In the genomic region with DNA sequence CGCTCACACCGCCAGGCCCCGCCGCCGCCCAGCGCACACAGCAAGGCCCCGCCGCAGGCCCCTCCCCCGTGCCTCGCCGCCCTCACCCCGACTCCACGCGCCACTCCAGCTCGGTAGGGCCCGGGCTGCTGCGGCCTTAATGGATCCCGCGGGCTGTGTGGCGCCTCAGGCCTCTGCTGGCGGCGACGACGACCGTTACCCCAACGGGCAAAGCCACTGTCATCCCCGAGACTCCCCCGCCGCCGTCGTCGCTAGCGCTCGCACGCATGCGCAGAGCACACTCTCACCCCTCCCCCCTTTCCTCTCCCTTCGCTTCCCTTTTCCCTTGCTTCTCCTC, we compare ENCODE assay signal across 1 cellular context.
TF ChIP-seq lines count a peak whose summit lies in the region.

A gene with protein sequence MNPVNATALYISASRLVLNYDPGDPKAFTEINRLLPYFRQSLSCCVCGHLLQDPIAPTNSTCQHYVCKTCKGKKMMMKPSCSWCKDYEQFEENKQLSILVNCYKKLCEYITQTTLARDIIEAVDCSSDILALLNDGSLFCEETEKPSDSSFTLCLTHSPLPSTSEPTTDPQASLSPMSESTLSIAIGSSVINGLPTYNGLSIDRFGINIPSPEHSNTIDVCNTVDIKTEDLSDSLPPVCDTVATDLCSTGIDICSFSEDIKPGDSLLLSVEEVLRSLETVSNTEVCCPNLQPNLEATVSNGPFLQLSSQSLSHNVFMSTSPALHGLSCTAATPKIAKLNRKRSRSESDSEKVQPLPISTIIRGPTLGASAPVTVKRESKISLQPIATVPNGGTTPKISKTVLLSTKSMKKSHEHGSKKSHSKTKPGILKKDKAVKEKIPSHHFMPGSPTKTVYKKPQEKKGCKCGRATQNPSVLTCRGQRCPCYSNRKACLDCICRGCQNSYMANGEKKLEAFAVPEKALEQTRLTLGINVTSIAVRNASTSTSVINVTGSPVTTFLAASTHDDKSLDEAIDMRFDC (minus strand): TSS at position 272 of the 337 bp plus-strand sequence. CDS start 1,222 bp downstream, outside the sequence.

TF ChIP-seq in GM12878, 131 proteins besides CTCF, POLR2A, EP300 and RAD21 (continued from another document):
- TF ChIP-seq, protein P1, sequence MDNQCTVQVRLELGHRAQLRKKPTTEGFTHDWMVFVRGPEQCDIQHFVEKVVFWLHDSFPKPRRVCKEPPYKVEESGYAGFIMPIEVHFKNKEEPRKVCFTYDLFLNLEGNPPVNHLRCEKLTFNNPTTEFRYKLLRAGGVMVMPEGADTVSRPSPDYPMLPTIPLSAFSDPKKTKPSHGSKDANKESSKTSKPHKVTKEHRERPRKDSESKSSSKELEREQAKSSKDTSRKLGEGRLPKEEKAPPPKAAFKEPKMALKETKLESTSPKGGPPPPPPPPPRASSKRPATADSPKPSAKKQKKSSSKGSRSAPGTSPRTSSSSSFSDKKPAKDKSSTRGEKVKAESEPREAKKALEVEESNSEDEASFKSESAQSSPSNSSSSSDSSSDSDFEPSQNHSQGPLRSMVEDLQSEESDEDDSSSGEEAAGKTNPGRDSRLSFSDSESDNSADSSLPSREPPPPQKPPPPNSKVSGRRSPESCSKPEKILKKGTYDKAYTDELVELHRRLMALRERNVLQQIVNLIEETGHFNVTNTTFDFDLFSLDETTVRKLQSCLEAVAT (IDR thresholded peaks at IDR 0.05): peak; percentile 62
- TF ChIP-seq, protein P2, sequence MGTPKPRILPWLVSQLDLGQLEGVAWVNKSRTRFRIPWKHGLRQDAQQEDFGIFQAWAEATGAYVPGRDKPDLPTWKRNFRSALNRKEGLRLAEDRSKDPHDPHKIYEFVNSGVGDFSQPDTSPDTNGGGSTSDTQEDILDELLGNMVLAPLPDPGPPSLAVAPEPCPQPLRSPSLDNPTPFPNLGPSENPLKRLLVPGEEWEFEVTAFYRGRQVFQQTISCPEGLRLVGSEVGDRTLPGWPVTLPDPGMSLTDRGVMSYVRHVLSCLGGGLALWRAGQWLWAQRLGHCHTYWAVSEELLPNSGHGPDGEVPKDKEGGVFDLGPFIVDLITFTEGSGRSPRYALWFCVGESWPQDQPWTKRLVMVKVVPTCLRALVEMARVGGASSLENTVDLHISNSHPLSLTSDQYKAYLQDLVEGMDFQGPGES (IDR thresholded peaks at IDR 0.05): no peak
- no peak for TF ChIP-seq HCFC1 (IDR thresholded peaks at IDR 0.05; ENCODE audit: low read length)
- TF ChIP-seq, protein P3, sequence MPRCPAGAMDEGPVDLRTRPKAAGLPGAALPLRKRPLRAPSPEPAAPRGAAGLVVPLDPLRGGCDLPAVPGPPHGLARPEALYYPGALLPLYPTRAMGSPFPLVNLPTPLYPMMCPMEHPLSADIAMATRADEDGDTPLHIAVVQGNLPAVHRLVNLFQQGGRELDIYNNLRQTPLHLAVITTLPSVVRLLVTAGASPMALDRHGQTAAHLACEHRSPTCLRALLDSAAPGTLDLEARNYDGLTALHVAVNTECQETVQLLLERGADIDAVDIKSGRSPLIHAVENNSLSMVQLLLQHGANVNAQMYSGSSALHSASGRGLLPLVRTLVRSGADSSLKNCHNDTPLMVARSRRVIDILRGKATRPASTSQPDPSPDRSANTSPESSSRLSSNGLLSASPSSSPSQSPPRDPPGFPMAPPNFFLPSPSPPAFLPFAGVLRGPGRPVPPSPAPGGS (IDR thresholded peaks at IDR 0.05; ENCODE audit: borderline replicate concordance, insufficient read depth, low read depth, low read length, poor library complexity, severe bottlenecking): no peak
- no peak for TF ChIP-seq KLF5 (IDR thresholded peaks at IDR 0.05; ENCODE audit: partially characterized antibody)
- TF ChIP-seq ATF7 (IDR thresholded peaks at IDR 0.05; ENCODE audit: low read depth): no peak
- TF ChIP-seq PAX8 (IDR thresholded peaks at IDR 0.05): no peak
- TF ChIP-seq DPF2 (IDR thresholded peaks at IDR 0.05): peak; percentile 21; the same call in 1 of the 2 replicates
- TF ChIP-seq MTA3 (IDR thresholded peaks at IDR 0.05; ENCODE audit: borderline replicate concordance, low read length): no peak
- no peak for TF ChIP-seq EZH2 (IDR thresholded peaks at IDR 0.05; ENCODE audit: borderline replicate concordance, control insufficient read depth, low read depth, low read length)
- TF ChIP-seq CHD2 (IDR thresholded peaks at IDR 0.05; ENCODE audit: borderline replicate concordance, low read depth, low read length): peak; percentile 79
- TF ChIP-seq CBFB (IDR thresholded peaks at IDR 0.05; ENCODE audit: low read depth): no peak
- TF ChIP-seq PML (IDR thresholded peaks at IDR 0.05; ENCODE audit: low read length): peak; percentile 21; the same call in 1 of the 2 replicates
- TF ChIP-seq, protein P4, sequence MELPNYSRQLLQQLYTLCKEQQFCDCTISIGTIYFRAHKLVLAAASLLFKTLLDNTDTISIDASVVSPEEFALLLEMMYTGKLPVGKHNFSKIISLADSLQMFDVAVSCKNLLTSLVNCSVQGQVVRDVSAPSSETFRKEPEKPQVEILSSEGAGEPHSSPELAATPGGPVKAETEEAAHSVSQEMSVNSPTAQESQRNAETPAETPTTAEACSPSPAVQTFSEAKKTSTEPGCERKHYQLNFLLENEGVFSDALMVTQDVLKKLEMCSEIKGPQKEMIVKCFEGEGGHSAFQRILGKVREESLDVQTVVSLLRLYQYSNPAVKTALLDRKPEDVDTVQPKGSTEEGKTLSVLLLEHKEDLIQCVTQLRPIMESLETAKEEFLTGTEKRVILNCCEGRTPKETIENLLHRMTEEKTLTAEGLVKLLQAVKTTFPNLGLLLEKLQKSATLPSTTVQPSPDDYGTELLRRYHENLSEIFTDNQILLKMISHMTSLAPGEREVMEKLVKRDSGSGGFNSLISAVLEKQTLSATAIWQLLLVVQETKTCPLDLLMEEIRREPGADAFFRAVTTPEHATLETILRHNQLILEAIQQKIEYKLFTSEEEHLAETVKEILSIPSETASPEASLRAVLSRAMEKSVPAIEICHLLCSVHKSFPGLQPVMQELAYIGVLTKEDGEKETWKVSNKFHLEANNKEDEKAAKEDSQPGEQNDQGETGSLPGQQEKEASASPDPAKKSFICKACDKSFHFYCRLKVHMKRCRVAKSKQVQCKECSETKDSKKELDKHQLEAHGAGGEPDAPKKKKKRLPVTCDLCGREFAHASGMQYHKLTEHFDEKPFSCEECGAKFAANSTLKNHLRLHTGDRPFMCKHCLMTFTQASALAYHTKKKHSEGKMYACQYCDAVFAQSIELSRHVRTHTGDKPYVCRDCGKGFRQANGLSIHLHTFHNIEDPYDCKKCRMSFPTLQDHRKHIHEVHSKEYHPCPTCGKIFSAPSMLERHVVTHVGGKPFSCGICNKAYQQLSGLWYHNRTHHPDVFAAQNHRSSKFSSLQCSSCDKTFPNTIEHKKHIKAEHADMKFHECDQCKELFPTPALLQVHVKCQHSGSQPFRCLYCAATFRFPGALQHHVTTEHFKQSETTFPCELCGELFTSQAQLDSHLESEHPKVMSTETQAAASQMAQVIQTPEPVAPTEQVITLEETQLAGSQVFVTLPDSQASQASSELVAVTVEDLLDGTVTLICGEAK (IDR thresholded peaks at IDR 0.05; ENCODE audit: borderline replicate concordance): no peak
- TF ChIP-seq, protein P5, sequence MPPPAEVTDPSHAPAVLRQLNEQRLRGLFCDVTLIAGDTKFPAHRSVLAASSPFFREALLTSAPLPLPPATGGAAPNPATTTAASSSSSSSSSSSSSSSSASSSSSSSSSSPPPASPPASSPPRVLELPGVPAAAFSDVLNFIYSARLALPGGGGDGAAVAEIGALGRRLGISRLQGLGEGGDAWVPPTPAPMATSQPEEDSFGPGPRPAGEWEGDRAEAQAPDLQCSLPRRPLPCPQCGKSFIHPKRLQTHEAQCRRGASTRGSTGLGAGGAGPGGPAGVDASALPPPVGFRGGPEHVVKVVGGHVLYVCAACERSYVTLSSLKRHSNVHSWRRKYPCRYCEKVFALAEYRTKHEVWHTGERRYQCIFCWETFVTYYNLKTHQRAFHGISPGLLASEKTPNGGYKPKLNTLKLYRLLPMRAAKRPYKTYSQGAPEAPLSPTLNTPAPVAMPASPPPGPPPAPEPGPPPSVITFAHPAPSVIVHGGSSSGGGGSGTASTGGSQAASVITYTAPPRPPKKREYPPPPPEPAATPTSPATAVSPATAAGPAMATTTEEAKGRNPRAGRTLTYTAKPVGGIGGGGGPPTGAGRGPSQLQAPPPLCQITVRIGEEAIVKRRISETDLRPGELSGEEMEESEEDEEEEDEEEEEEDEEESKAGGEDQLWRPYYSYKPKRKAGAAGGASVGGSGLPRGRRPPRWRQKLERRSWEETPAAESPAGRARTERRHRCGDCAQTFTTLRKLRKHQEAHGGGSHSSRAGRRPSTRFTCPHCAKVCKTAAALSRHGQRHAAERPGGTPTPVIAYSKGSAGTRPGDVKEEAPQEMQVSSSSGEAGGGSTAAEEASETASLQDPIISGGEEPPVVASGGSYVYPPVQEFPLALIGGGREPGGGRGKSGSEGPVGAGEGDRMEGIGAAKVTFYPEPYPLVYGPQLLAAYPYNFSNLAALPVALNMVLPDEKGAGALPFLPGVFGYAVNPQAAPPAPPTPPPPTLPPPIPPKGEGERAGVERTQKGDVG (CRISPR knock-in tag; IDR thresholded peaks at IDR 0.05): peak; percentile 56; the same call in 1 of the 2 replicates
- TF ChIP-seq PAX5 (IDR thresholded peaks at IDR 0.05; ENCODE audit: borderline replicate concordance, low read depth, low read length): peak; percentile 17; the same call in 1 of the 2 replicates
- TF ChIP-seq SPI1 (IDR thresholded peaks at IDR 0.05; ENCODE audit: borderline replicate concordance, insufficient read depth, low read depth, low read length): peak; percentile 70; the same call in 1 of the 2 replicates
- TF ChIP-seq, protein P6, sequence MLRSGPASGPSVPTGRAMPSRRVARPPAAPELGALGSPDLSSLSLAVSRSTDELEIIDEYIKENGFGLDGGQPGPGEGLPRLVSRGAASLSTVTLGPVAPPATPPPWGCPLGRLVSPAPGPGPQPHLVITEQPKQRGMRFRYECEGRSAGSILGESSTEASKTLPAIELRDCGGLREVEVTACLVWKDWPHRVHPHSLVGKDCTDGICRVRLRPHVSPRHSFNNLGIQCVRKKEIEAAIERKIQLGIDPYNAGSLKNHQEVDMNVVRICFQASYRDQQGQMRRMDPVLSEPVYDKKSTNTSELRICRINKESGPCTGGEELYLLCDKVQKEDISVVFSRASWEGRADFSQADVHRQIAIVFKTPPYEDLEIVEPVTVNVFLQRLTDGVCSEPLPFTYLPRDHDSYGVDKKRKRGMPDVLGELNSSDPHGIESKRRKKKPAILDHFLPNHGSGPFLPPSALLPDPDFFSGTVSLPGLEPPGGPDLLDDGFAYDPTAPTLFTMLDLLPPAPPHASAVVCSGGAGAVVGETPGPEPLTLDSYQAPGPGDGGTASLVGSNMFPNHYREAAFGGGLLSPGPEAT (IDR thresholded peaks at IDR 0.05; ENCODE audit: low read depth): peak; percentile 91; the same call in 1 of the 2 replicates
- TF ChIP-seq STAT1 (conservative IDR thresholded peaks at IDR 0.05): 0 out of 2 replicates have a peak, but pooled peaks have one; percentile 15
- no peak for TF ChIP-seq FOS (IDR thresholded peaks at IDR 0.05; ENCODE audit: borderline replicate concordance, extremely low read depth, insufficient read length)
- TF ChIP-seq POLR2AphosphoS5 (IDR thresholded peaks at IDR 0.05; ENCODE audit: low read length): peak; percentile 81
- TF ChIP-seq MXI1 (IDR thresholded peaks at IDR 0.05; ENCODE audit: low read depth, low read length): 0 out of 2 replicates have a peak, but pooled peaks have one; percentile 2
- no peak; the same call in 1 of the 2 replicates for TF ChIP-seq HDGF (IDR thresholded peaks at IDR 0.05)
- no peak for TF ChIP-seq IRF4 (IDR thresholded peaks at IDR 0.05; ENCODE audit: low read depth, low read length)
- TF ChIP-seq KAT2A (conservative IDR thresholded peaks at IDR 0.05; ENCODE audit: control insufficient read depth, low read depth, low read length): no peak
- peak; percentile 19; the same call in 1 of the 2 replicates for TF ChIP-seq ZBED1 (IDR thresholded peaks at IDR 0.05; ENCODE audit: borderline replicate concordance)
- TF ChIP-seq BACH1 (IDR thresholded peaks at IDR 0.05; ENCODE audit: borderline replicate concordance): no peak; the same call in 1 of the 2 replicates
- TF ChIP-seq YY1 (IDR thresholded peaks at IDR 0.05; ENCODE audit: low read depth, low read length): no peak
- no peak for TF ChIP-seq TARDBP (IDR thresholded peaks at IDR 0.05; ENCODE audit: borderline replicate concordance)
- TF ChIP-seq EGR1 (IDR thresholded peaks at IDR 0.05; ENCODE audit: borderline replicate concordance in 1 of 2, low read depth in 2 of 2, low read length in 2 of 2): no peak; a peak in 1 of 3 replicates
- no peak for TF ChIP-seq GATAD2B (conservative IDR thresholded peaks at IDR 0.05; ENCODE audit: low read depth)
- TF ChIP-seq IKZF2 (IDR thresholded peaks at IDR 0.05): peak; percentile 99; a peak in 3 of 4 replicates
- 0 out of 2 replicates have a peak, but pooled peaks have one; percentile 1 for TF ChIP-seq ZNF24 (IDR thresholded peaks at IDR 0.05)
- TF ChIP-seq, protein P7, sequence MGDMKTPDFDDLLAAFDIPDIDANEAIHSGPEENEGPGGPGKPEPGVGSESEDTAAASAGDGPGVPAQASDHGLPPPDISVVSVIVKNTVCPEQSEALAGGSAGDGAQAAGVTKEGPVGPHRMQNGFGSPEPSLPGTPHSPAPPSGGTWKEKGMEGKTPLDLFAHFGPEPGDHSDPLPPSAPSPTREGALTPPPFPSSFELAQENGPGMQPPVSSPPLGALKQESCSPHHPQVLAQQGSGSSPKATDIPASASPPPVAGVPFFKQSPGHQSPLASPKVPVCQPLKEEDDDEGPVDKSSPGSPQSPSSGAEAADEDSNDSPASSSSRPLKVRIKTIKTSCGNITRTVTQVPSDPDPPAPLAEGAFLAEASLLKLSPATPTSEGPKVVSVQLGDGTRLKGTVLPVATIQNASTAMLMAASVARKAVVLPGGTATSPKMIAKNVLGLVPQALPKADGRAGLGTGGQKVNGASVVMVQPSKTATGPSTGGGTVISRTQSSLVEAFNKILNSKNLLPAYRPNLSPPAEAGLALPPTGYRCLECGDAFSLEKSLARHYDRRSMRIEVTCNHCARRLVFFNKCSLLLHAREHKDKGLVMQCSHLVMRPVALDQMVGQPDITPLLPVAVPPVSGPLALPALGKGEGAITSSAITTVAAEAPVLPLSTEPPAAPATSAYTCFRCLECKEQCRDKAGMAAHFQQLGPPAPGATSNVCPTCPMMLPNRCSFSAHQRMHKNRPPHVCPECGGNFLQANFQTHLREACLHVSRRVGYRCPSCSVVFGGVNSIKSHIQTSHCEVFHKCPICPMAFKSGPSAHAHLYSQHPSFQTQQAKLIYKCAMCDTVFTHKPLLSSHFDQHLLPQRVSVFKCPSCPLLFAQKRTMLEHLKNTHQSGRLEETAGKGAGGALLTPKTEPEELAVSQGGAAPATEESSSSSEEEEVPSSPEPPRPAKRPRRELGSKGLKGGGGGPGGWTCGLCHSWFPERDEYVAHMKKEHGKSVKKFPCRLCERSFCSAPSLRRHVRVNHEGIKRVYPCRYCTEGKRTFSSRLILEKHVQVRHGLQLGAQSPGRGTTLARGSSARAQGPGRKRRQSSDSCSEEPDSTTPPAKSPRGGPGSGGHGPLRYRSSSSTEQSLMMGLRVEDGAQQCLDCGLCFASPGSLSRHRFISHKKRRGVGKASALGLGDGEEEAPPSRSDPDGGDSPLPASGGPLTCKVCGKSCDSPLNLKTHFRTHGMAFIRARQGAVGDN (IDR thresholded peaks at IDR 0.05): peak; percentile 87; the same call in 1 of the 2 replicates
